Comparison of ENCODE assay signal across 18 cellular contexts in genomic region chr4:125991398-125991797, GRCh38.
DNase-seq lines count a peak whose midpoint lies in the region; ATAC-seq and TF ChIP-seq lines count a peak whose summit lies in the region.
"Had no signal": no experiment of that assay in that cellular context is flagged by ENCODE, and none has a peak within 500 bp of the region (broad histone marks: within the 10 kb centered on the region; RNA-seq: fewer than 3 reads in every experiment).

No MANE protein-coding gene starts in this region.

- no peaks in the 10 kb centered on the region for H3K79me2 ChIP-seq in neural cell (replicated peaks; ENCODE audit: insufficient read depth, low read length)

- no peak for TF ChIP-seq RAD21 in neural cell (conservative IDR thresholded peaks at IDR 0.05)

- H3K4me3 ChIP-seq in endocrine pancreas (ENCODE audit: control insufficient read depth, insufficient read depth, low read length) (peak overlapping the region; percentile 29), neural cell (ENCODE audit: low read length) (no peak overlapping the region)
- H3K4me3 ChIP-seq: BLaER1 treated with 17β-estradiol and CSF1 and Interleukin-3, amounts not matched to agents 10 nM and 100 nM had no signal

- ATAC-seq in HG03565 (IDR thresholded peaks at IDR 0.05; ENCODE audit: unreplicated experiment) (no peak), HG03139 (IDR thresholded peaks at IDR 0.05; ENCODE audit: unreplicated experiment) (no peak)
- ATAC-seq in activated CD4-positive, CD25-positive, alpha-beta regulatory T cell treated with anti-CD3 and anti-CD28 coated beads, Interleukin-2, amount 50 U/mL, for 24 hours: no peak
- ATAC-seq: CD8-positive, alpha-beta T cell; PC-3 had no signal

- H3K9me3 ChIP-seq in endocrine pancreas (ENCODE audit: control insufficient read depth, low read length) (no peaks in the 10 kb centered on the region), neural cell (ENCODE audit: low read length) (no peaks in the 10 kb centered on the region)
- H3K9me3 ChIP-seq: BLaER1 treated with 17β-estradiol and CSF1 and Interleukin-3, amounts not matched to agents 10 nM and 100 nM had no signal

- peak; percentile 6 for DNase-seq in EH (ENCODE audit: low read depth)
- DNase-seq in LHCN-M2 (ENCODE audit: low read depth): peak; percentile 23
- DNase-seq: Calu3; CD8-positive, alpha-beta T cell; NCI-H1092 treated with DMSO at 0.1 percent for 48 hours; NCI-H146; NCI-H2029 treated with DMSO at 0.1 percent for 48 hours; NCI-H510A; NCI-H774; PC-3; SIG-M5 had no signal

- peak; percentile 81 for TF ChIP-seq EP300 in neural cell (conservative IDR thresholded peaks at IDR 0.05; ENCODE audit: poor library complexity, severe bottlenecking)

- TF ChIP-seq CTCF in neural cell (IDR thresholded peaks at IDR 0.05; ENCODE audit: poor library complexity, severe bottlenecking): no peak

- H4K20me1 ChIP-seq in neural cell (ENCODE audit: insufficient read depth): no peaks in the 10 kb centered on the region
- H4K20me1 ChIP-seq: BLaER1 treated with 17β-estradiol and CSF1 and Interleukin-3, amounts not matched to agents 10 nM and 100 nM had no signal

- peak overlapping the region; percentile 3 for H3K4me2 ChIP-seq in neural cell (ENCODE audit: low read length)
- H3K4me2 ChIP-seq: BLaER1 treated with 17β-estradiol and CSF1 and Interleukin-3, amounts not matched to agents 10 nM and 100 nM had no signal

- no peak overlapping the region for H3K9ac ChIP-seq in endocrine pancreas (ENCODE audit: control insufficient read depth, insufficient read depth, low read length)
- no peak overlapping the region for H3K9ac ChIP-seq in neural cell (ENCODE audit: low read length)
- H3K9ac ChIP-seq: BLaER1 treated with 17β-estradiol and CSF1 and Interleukin-3, amounts not matched to agents 10 nM and 100 nM had no signal

- H3K9me2 ChIP-seq in neural cell (ENCODE audit: insufficient read depth, low read length): no peaks in the 10 kb centered on the region

- peak overlapping the region; percentile 40 for H3K27ac ChIP-seq in neural cell (ENCODE audit: low read length)
- H3K27ac ChIP-seq: BLaER1 treated with 17β-estradiol and CSF1 and Interleukin-3, amounts not matched to agents 10 nM and 100 nM; RWPE1 had no signal

- H3K36me3 ChIP-seq in endocrine pancreas (ENCODE audit: control insufficient read depth, insufficient read depth, low read length) (no peaks in the 10 kb centered on the region), neural cell (ENCODE audit: insufficient read depth, low read length) (no peaks in the 10 kb centered on the region)
- H3K36me3 ChIP-seq: BLaER1 treated with 17β-estradiol and CSF1 and Interleukin-3, amounts not matched to agents 10 nM and 100 nM had no signal

- no peaks in the 10 kb centered on the region for H3K4me1 ChIP-seq in endocrine pancreas (ENCODE audit: control insufficient read depth, insufficient read depth, low read length)
- H3K4me1 ChIP-seq: BLaER1 treated with 17β-estradiol and CSF1 and Interleukin-3, amounts not matched to agents 10 nM and 100 nM had no signal

- H2AFZ ChIP-seq in neural cell (ENCODE audit: low read depth, low read length): no peak overlapping the region

- no peaks in the 10 kb centered on the region for H3F3A ChIP-seq in neural cell (ENCODE audit: insufficient read depth, low read length, poor library complexity, severe bottlenecking)

- H3K27me3 ChIP-seq in endocrine pancreas (ENCODE audit: control insufficient read depth, insufficient read depth, low read length): no peaks in the 10 kb centered on the region
- no peaks in the 10 kb centered on the region for H3K27me3 ChIP-seq in neural cell (ENCODE audit: insufficient read depth, low read depth, low read length)
- H3K27me3 ChIP-seq: BLaER1 treated with 17β-estradiol and CSF1 and Interleukin-3, amounts not matched to agents 10 nM and 100 nM had no signal

TF ChIP-seq in neural cell, 6 proteins besides CTCF, POLR2A, EP300 and RAD21:
- no peak for TF ChIP-seq MXI1 (conservative IDR thresholded peaks at IDR 0.05; ENCODE audit: poor library complexity, severe bottlenecking)
